In the genomic region with DNA sequence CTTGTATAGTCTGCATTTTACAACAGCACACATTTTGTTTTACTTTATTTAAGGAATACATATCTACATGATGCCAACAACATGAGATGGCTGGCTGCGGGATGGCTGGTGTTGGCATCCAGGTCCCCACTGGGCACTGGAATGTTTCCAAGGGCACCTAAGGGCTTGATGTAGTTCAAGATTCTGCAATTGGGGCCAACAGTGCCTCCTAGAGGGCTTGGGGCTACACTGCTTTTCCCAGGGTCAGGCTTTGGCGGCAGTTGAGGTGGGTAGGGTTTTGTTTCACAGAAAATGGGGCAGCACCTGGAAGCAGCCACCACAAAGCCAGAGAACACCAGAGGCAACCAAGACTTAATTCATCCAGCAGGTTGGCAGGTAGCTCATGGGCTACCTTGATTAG, we compare ENCODE assay signal across 8 cellular contexts.
DNase-seq lines count a peak whose midpoint lies in the region; ATAC-seq and TF ChIP-seq lines count a peak whose summit lies in the region.

No MANE protein-coding gene starts in this region.

- in situ Hi-C loops in KBM-7 (cut with MboI; ENCODE audit: low pct_unique_long_range_greater_than_20kb, low sequenced_read_pairs) = no loop called here

- DNase-seq in GM06990 (ENCODE audit: extremely low read depth, insufficient read length) (no peak), KBM-7 (peak; percentile 53), ascending aorta (ENCODE audit: low spot score in 2 of 2) (peak in 1 of 2 donors; percentile 65), mucosa of descending colon (peak in 1 of 3 donors; percentile 13), dorsolateral prefrontal cortex (no peak), T1000 (lab: John Stamatoyannopoulos, UW) (no peak), esophagus squamous epithelium (lab: John Stamatoyannopoulos, UW) (no peak)

- no peaks in the 10 kb centered on the region for H3K4me1 ChIP-seq in ascending aorta
- no peaks in the 10 kb centered on the region for H3K4me1 ChIP-seq in mucosa of descending colon (ENCODE audit: low read depth)
- H3K4me1 ChIP-seq in esophagus squamous epithelium = no peaks in the 10 kb centered on the region

- H3K27ac ChIP-seq in ascending aorta (no peak overlapping the region), dorsolateral prefrontal cortex (no peak overlapping the region), esophagus squamous epithelium (no peak overlapping the region)

- H3K27me3 ChIP-seq in GM06990 (replicated peaks; ENCODE audit: control insufficient read depth, insufficient read depth, low read length) = no peaks in the 10 kb centered on the region
- H3K27me3 ChIP-seq in ascending aorta = no peaks in the 10 kb centered on the region
- H3K27me3 ChIP-seq in dorsolateral prefrontal cortex = peaks cover 0 to 18% (median 0%) of the 10 kb centered on the region in 45 donors
- peaks cover 0 to 19% (median 0%) of the 10 kb centered on the region in 4 donors for H3K27me3 ChIP-seq in esophagus squamous epithelium

- H3K4me3 ChIP-seq in GM06990 (replicated peaks; ENCODE audit: low read depth, low read length) (no peak overlapping the region), ascending aorta (no peak overlapping the region), mucosa of descending colon (no peak overlapping the region), dorsolateral prefrontal cortex (no peak overlapping the region), esophagus squamous epithelium (no peak overlapping the region)

- TF ChIP-seq POLR2A in esophagus squamous epithelium (IDR thresholded peaks at IDR 0.05) = no peak

- WGBS in esophagus squamous epithelium, 2 donors = 0 to 11% methylated on average over 1 to 2 of the region's 2 CpGs

- ATAC-seq in mucosa of descending colon (peak; percentile 13), GM18861 (IDR thresholded peaks at IDR 0.05; ENCODE audit: unreplicated experiment) (no peak)

- intact Hi-C loops in ascending aorta (cut with DNase I) (no loop called here), mucosa of descending colon (cut with DNase I, micrococcal nuclease) (no loop called here), dorsolateral prefrontal cortex (cut with DNase I) (no loop called here), esophagus squamous epithelium (cut with DNase I) (no loop called here)

- TF ChIP-seq CTCF in GM06990 (IDR thresholded peaks at IDR 0.05; ENCODE audit: insufficient read depth, low read length, poor library complexity, severe bottlenecking) (peak; percentile 64), ascending aorta (IDR thresholded peaks at IDR 0.05) (peak; percentile 48 to 57 (median 49)), mucosa of descending colon (IDR thresholded peaks at IDR 0.05) (no peak), dorsolateral prefrontal cortex (IDR thresholded peaks at IDR 0.05 in 54 of 56, conservative IDR thresholded peaks at IDR 0.05 in 2 of 56; ENCODE audit: low read depth in 1 of 56, partially characterized antibody in 56 of 56) (no peak), esophagus squamous epithelium (IDR thresholded peaks at IDR 0.05) (peak in 2 of 6 experiments; percentile 28 to 43)

- no peaks in the 10 kb centered on the region for H3K36me3 ChIP-seq in GM06990 (ENCODE audit: control insufficient read depth, insufficient read depth, low read length)
- H3K36me3 ChIP-seq in ascending aorta = no peaks in the 10 kb centered on the region
- H3K36me3 ChIP-seq in mucosa of descending colon (ENCODE audit: low read depth) = no peaks in the 10 kb centered on the region
- no peaks in the 10 kb centered on the region for H3K36me3 ChIP-seq in esophagus squamous epithelium

- H3K9me3 ChIP-seq in ascending aorta (no peaks in the 10 kb centered on the region), mucosa of descending colon (no peaks in the 10 kb centered on the region), esophagus squamous epithelium (no peaks in the 10 kb centered on the region)

Comparison
In these comparisons a context has a peak if more than half of its experiments do, and no peak if none do; other contexts are left out.
1. CTCF ChIP-seq: peak in GM06990 (single experiment) and ascending aorta (3 of 3); none in mucosa of descending colon (single experiment) and dorsolateral prefrontal cortex (0 of 56).